ENCODE assay signal across 15 cellular contexts in the genomic region with DNA sequence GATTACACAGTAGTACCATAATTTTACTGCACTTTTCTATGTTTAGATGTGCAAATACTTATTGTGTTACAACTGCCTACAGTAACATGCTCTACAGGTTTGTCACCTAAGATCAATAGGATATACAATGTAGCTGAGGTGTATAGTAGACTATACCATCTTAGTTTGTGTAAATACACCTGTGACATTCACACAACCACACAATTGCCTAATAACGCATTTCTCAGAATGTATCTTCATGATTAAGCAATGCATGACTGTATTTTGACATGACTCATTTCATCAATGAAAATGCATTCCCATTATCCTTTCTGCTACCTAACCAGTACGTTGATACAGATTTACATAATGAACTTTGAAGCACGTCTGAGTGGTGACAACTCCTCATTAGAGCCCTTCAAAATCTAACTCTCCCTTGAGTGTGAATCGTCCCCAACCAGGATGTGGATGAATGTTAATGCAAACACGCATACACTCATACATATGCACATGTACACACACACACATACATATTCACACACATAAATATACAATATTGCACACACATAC. TPM values are rescaled to one million over a fixed set of nuclear protein-coding genes. Genes with fewer than 3 reads are reported as not detected.
"Had no signal": no experiment of that assay in that cellular context is flagged by ENCODE, and none has a peak within 500 bp of the region (broad histone marks: within the 10 kb centered on the region; RNA-seq: fewer than 3 reads in every experiment).

No MANE protein-coding gene starts in this region.

- H3K4me1 ChIP-seq: lower lobe of right lung had no signal

- FAIRE-seq: colon had no signal

- ATAC-seq: left cardiac atrium, lower lobe of right lung had no signal

- H3K27me3 ChIP-seq: cardiac muscle cell, neutrophil had no signal

- H3K27ac Mint-ChIP-seq: activated naive CD8-positive, alpha-beta T cell had no signal

- H3K27me3 Mint-ChIP-seq: activated naive CD8-positive, alpha-beta T cell had no signal

- H3K27ac ChIP-seq: cardiac muscle cell, lower lobe of right lung, neutrophil, skin epidermis had no signal

- H3K9me3 ChIP-seq: neutrophil had no signal

- H3K4me3 ChIP-seq: cardiac muscle cell, lower lobe of right lung, skin epidermis had no signal

- H3K36me3 ChIP-seq: cardiac muscle cell, lower lobe of right lung, neutrophil had no signal

- H3K4me3 Mint-ChIP-seq: activated naive CD8-positive, alpha-beta T cell had no signal

- DNase-seq: activated CD4-positive, alpha-beta T cell treated with anti-CD3 and anti-CD28 coated beads, Interleukin-2, amount 50 U/mL, for 1 hour; activated CD4-positive, CD25-positive, alpha-beta regulatory T cell; activated gamma-delta T cell; aorta; hypothalamus; left cardiac atrium; lower lobe of right lung; midbrain; posterior cingulate gyrus; trophoblast cell had no signal

RNA-seq across cellular contexts. Expression of gene GZMK, which starts 28.4 kb away (rescaled TPM):
- total RNA-seq: cardiac muscle cell had no signal
- polyA plus RNA-seq: cardiac muscle cell had no signal

RNA-seq across cellular contexts. Expression of gene GZMA, which starts 50.0 kb away (rescaled TPM):
- total RNA-seq: cardiac muscle cell had no signal
- polyA plus RNA-seq: cardiac muscle cell had no signal
